In the genomic region with DNA sequence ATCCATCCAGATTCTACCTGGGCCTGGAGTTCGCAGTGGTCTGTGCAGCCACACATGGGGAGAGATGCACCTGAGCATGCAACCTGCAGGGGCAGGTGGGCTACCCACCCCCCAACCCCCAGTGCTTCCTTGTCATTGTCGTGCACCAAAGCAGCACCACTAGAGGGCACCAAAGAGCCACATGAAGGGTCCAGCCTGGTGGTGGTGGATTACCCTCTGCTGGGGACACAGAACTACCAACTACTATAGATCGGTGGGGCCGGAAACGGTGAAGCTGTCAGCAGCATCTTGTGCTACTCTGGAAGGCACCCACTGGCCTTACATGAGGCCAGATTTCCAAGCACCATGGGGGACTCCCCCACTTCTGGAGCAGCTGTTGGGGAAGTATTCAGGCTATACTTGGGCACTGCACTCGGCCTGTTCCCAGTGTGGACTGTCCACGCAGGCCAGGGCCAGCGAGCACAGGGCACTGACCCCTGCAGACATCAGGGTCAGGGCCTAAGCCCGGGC, we compare ENCODE assay signal across 8 cellular contexts.
DNase-seq lines count a peak whose midpoint lies in the region; ATAC-seq, FAIRE-seq and TF ChIP-seq lines count a peak whose summit lies in the region.

No MANE protein-coding gene starts in this region.

- H2AFZ ChIP-seq in neural cell (ENCODE audit: low read depth, low read length): no peak overlapping the region

- no peaks in the 10 kb centered on the region for H3K27me3 ChIP-seq in neural cell (ENCODE audit: insufficient read depth, low read depth, low read length)

- H3K79me2 ChIP-seq in neural cell (replicated peaks; ENCODE audit: insufficient read depth, low read length): no peaks in the 10 kb centered on the region

- H3K4me3 ChIP-seq in fibroblast of mammary gland (ENCODE audit: control insufficient read depth, low read depth, low read length) (no peak overlapping the region), neural cell (ENCODE audit: low read length) (no peak overlapping the region)

- H3K27ac Mint-ChIP-seq in activated T-cell treated with anti-CD3 and anti-CD28 coated beads, Interleukin-2, amount 50 U/mL, for 24 hours: no peak overlapping the region

- H4K20me1 ChIP-seq in neural cell (ENCODE audit: insufficient read depth): no peaks in the 10 kb centered on the region

- H3K9ac ChIP-seq in neural cell (ENCODE audit: low read length): no peak overlapping the region

- no peaks in the 10 kb centered on the region for H3K36me3 ChIP-seq in neural cell (ENCODE audit: insufficient read depth, low read length)

- TF ChIP-seq EP300 in neural cell (conservative IDR thresholded peaks at IDR 0.05; ENCODE audit: poor library complexity, severe bottlenecking): no peak

- peaks cover 2% of the 10 kb centered on the region for H3K4me1 Mint-ChIP-seq in activated T-cell treated with anti-CD3 and anti-CD28 coated beads, Interleukin-2, amount 50 U/mL, for 24 hours (ENCODE audit: low read depth)

- TF ChIP-seq CTCF in fibroblast of mammary gland (conservative IDR thresholded peaks at IDR 0.05; ENCODE audit: control insufficient read depth, insufficient read depth, low read depth, low read length) (peak; percentile 97), neural cell (IDR thresholded peaks at IDR 0.05; ENCODE audit: poor library complexity, severe bottlenecking) (peak; percentile 96)

- no peaks in the 10 kb centered on the region for H3K9me2 ChIP-seq in neural cell (ENCODE audit: insufficient read depth, low read length)

- peaks cover 7% of the 10 kb centered on the region for H3K27me3 Mint-ChIP-seq in activated T-cell treated with anti-CD3 and anti-CD28 coated beads, Interleukin-2, amount 50 U/mL, for 24 hours

- H3K27ac ChIP-seq in neural cell (ENCODE audit: low read length): no peak overlapping the region

- H3K9me3 Mint-ChIP-seq in activated T-cell treated with anti-CD3 and anti-CD28 coated beads, Interleukin-2, amount 50 U/mL, for 24 hours: no peaks in the 10 kb centered on the region

- H3F3A ChIP-seq in neural cell (ENCODE audit: insufficient read depth, low read length, poor library complexity, severe bottlenecking): no peaks in the 10 kb centered on the region

- TF ChIP-seq RAD21 in neural cell (conservative IDR thresholded peaks at IDR 0.05): peak; percentile 94

- no peaks in the 10 kb centered on the region for H3K9me3 ChIP-seq in neural cell (ENCODE audit: low read length)

- DNase-seq in COR-L47 (lab: John Stamatoyannopoulos, UW) (peak; percentile 82), LoVo (ENCODE audit: low spot score) (peak; percentile 64), RCC 7860 (ENCODE audit: low spot score) (peak; percentile 74), fibroblast of mammary gland (ENCODE audit: low read depth) (peak; percentile 90)
- DNase-seq in activated T-cell treated with anti-CD3 and anti-CD28 coated beads, Interleukin-2, amount 50 U/mL, for 24 hours: peak; percentile 80
- peak; percentile 86 for DNase-seq in stimulated activated naive CD8-positive, alpha-beta T cell treated with anti-CD3 and anti-CD28 coated beads, Interleukin-15, Interleukin-2, amounts not matched to agents 100 U/mL and 50 U/mL, for 24 hours

- H3K36me3 Mint-ChIP-seq in activated T-cell treated with anti-CD3 and anti-CD28 coated beads, Interleukin-2, amount 50 U/mL, for 24 hours (ENCODE audit: low read depth): no peaks in the 10 kb centered on the region

- FAIRE-seq in RCC 7860 (lab: Jason Lieb, UNC): no peak

- H3K4me2 ChIP-seq in neural cell (ENCODE audit: low read length): no peak overlapping the region

- peak; percentile 81 for ATAC-seq in GM21529 (IDR thresholded peaks at IDR 0.05; ENCODE audit: unreplicated experiment)
- peak; percentile 83 for ATAC-seq in stimulated activated naive CD8-positive, alpha-beta T cell treated with anti-CD3 and anti-CD28 coated beads, Interleukin-15, Interleukin-2, amounts not matched to agents 100 U/mL and 50 U/mL, for 24 hours

- H3K4me3 Mint-ChIP-seq in activated T-cell treated with anti-CD3 and anti-CD28 coated beads, Interleukin-2, amount 50 U/mL, for 24 hours: no peak overlapping the region

TF ChIP-seq in neural cell, 6 proteins besides CTCF, POLR2A, EP300 and RAD21:
- TF ChIP-seq SMC3 (conservative IDR thresholded peaks at IDR 0.05; ENCODE audit: poor library complexity): peak; percentile 94
- TF ChIP-seq MXI1 (conservative IDR thresholded peaks at IDR 0.05; ENCODE audit: poor library complexity, severe bottlenecking): peak; percentile 13
- TF ChIP-seq, protein P1, sequence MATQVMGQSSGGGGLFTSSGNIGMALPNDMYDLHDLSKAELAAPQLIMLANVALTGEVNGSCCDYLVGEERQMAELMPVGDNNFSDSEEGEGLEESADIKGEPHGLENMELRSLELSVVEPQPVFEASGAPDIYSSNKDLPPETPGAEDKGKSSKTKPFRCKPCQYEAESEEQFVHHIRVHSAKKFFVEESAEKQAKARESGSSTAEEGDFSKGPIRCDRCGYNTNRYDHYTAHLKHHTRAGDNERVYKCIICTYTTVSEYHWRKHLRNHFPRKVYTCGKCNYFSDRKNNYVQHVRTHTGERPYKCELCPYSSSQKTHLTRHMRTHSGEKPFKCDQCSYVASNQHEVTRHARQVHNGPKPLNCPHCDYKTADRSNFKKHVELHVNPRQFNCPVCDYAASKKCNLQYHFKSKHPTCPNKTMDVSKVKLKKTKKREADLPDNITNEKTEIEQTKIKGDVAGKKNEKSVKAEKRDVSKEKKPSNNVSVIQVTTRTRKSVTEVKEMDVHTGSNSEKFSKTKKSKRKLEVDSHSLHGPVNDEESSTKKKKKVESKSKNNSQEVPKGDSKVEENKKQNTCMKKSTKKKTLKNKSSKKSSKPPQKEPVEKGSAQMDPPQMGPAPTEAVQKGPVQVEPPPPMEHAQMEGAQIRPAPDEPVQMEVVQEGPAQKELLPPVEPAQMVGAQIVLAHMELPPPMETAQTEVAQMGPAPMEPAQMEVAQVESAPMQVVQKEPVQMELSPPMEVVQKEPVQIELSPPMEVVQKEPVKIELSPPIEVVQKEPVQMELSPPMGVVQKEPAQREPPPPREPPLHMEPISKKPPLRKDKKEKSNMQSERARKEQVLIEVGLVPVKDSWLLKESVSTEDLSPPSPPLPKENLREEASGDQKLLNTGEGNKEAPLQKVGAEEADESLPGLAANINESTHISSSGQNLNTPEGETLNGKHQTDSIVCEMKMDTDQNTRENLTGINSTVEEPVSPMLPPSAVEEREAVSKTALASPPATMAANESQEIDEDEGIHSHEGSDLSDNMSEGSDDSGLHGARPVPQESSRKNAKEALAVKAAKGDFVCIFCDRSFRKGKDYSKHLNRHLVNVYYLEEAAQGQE (IDR thresholded peaks at IDR 0.05; ENCODE audit: borderline replicate concordance): no peak
